ENCODE assay signal across 18 cellular contexts in genomic region chr10:31129880-31130405, GRCh38.
A peak's percentile ranks its signal among the peaks of the same experiment; 100 is the strongest.
DNase-seq lines count a peak whose midpoint lies in the region; ATAC-seq and TF ChIP-seq lines count a peak whose summit lies in the region.
"Had no signal": no experiment of that assay in that cellular context is flagged by ENCODE, and none has a peak within 500 bp of the region (broad histone marks: within the 10 kb centered on the region; RNA-seq: fewer than 3 reads in every experiment).

No MANE protein-coding gene starts in this region.

- H3K27ac Mint-ChIP-seq in activated CD4-positive, alpha-beta memory T cell treated with anti-CD3 and anti-CD28 coated beads for 36 hours = no peak overlapping the region
- H3K27ac Mint-ChIP-seq: B cell; CD4-positive, alpha-beta T cell had no signal

- no peaks in the 10 kb centered on the region for H3K27me3 ChIP-seq in AG04450 (ENCODE audit: control insufficient read depth, insufficient read depth, low read length)
- H3K27me3 ChIP-seq in ascending aorta = no peaks in the 10 kb centered on the region
- no peaks in the 10 kb centered on the region for H3K27me3 ChIP-seq in right atrium auricular region
- no peaks in the 10 kb centered on the region for H3K27me3 ChIP-seq in stomach smooth muscle (ENCODE audit: control insufficient read depth in 1 of 2, insufficient read depth in 2 of 2, low read length in 2 of 2)
- H3K27me3 ChIP-seq: MG63 had no signal

- H3K9ac ChIP-seq in stomach smooth muscle (ENCODE audit: low read length in 2 of 2) = no peak overlapping the region

- CTCF ChIA-PET in AG04450 (lab: Charles Lee) = interaction anchor here (0.6 kb wide), 2 partner anchors 62 to 924 kb away, joined by 3 read pairs; no protein-coding TSS in a partner anchor
- CTCF ChIA-PET in activated CD4-positive, alpha-beta memory T cell treated with anti-CD3 and anti-CD28 coated beads for 36 hours (lab: Charles Lee) = no interaction called here

- H3K4me3 Mint-ChIP-seq in activated CD4-positive, alpha-beta memory T cell treated with anti-CD3 and anti-CD28 coated beads for 36 hours = no peak overlapping the region
- H3K4me3 Mint-ChIP-seq: B cell; CD4-positive, alpha-beta T cell had no signal

- DNase-seq in AG04450 (ENCODE audit: low read depth, low spot score) = no peak
- peak in 1 of 2 donors; percentile 57 for DNase-seq in ascending aorta (ENCODE audit: low spot score in 2 of 2)
- DNase-seq in right atrium auricular region (ENCODE audit: low spot score) = peak; percentile 49
- no peak for DNase-seq in NCI-H1092 (lab: John Stamatoyannopoulos, UW)
- no peak for DNase-seq in NCI-H1417 (lab: John Stamatoyannopoulos, UW)
- no peak for DNase-seq in activated CD4-positive, alpha-beta memory T cell treated with anti-CD3 and anti-CD28 coated beads for 36 hours
- DNase-seq: ACHN; CD4-positive, alpha-beta T cell; DMS79; GDM1; NCI-H1930; NCI-H2171 had no signal

- POLR2A ChIA-PET in AG04450 (lab: Yijun Ruan, JAX) = interaction anchor here (0.6 to 2.0 kb wide), 5 partner anchors 9 to 113 kb away, joined by 4 to 6 read pairs (median 5); partner anchors contain the start of gene ZNF438
- POLR2A ChIA-PET in activated CD4-positive, alpha-beta memory T cell treated with anti-CD3 and anti-CD28 coated beads for 36 hours (lab: Charles Lee) = no interaction called here

- H3K27ac ChIP-seq in AG04450 (ENCODE audit: low read depth, low read length) (peak overlapping the region; percentile 22), ascending aorta (peak overlapping the region; percentile 62 to 96), right atrium auricular region (peak overlapping the region; percentile 3 to 7), stomach smooth muscle (ENCODE audit: low read length) (peak overlapping the region; percentile 37)

- no peak for ATAC-seq in GM19397 (IDR thresholded peaks at IDR 0.05; ENCODE audit: unreplicated experiment)
- ATAC-seq: HepG2, Panc1 had no signal

- no peaks in the 10 kb centered on the region for H3K9me3 ChIP-seq in AG04450 (ENCODE audit: control insufficient read depth, insufficient read depth, low read length)
- no peaks in the 10 kb centered on the region for H3K9me3 ChIP-seq in ascending aorta
- no peaks in the 10 kb centered on the region for H3K9me3 ChIP-seq in right atrium auricular region
- no peaks in the 10 kb centered on the region for H3K9me3 ChIP-seq in stomach smooth muscle (ENCODE audit: control insufficient read depth in 2 of 2, low read length in 2 of 2)
- H3K9me3 ChIP-seq: MG63 had no signal

- H3K36me3 ChIP-seq in ascending aorta = no peaks in the 10 kb centered on the region
- H3K36me3 ChIP-seq in right atrium auricular region = no peaks in the 10 kb centered on the region
- no peaks in the 10 kb centered on the region for H3K36me3 ChIP-seq in stomach smooth muscle (ENCODE audit: control insufficient read depth in 2 of 2, insufficient read depth in 2 of 2, low read length in 2 of 2)
- H3K36me3 ChIP-seq: MG63 had no signal

- no peak for TF ChIP-seq CTCF in AG04450 (IDR thresholded peaks at IDR 0.05; ENCODE audit: low read depth, low read length)
- no peak for TF ChIP-seq CTCF in ascending aorta (IDR thresholded peaks at IDR 0.05)
- no peak for TF ChIP-seq CTCF in right atrium auricular region (IDR thresholded peaks at IDR 0.05)

- no peaks in the 10 kb centered on the region for H3K27me3 Mint-ChIP-seq in activated CD4-positive, alpha-beta memory T cell treated with anti-CD3 and anti-CD28 coated beads for 36 hours
- H3K27me3 Mint-ChIP-seq: B cell; CD4-positive, alpha-beta T cell had no signal

- H3K9me3 Mint-ChIP-seq in activated CD4-positive, alpha-beta memory T cell treated with anti-CD3 and anti-CD28 coated beads for 36 hours = no peaks in the 10 kb centered on the region
- H3K9me3 Mint-ChIP-seq: CD4-positive, alpha-beta T cell had no signal

- H3K4me1 ChIP-seq in ascending aorta = peaks cover 3 to 24% of the 10 kb centered on the region in 2 donors
- H3K4me1 ChIP-seq in right atrium auricular region = peaks cover 0 to 24% of the 10 kb centered on the region in 2 donors
- peaks cover 36% of the 10 kb centered on the region for H3K4me1 ChIP-seq in stomach smooth muscle (ENCODE audit: control insufficient read depth, insufficient read depth, low read length)

- no peaks in the 10 kb centered on the region for H3K36me3 Mint-ChIP-seq in activated CD4-positive, alpha-beta memory T cell treated with anti-CD3 and anti-CD28 coated beads for 36 hours

- intact Hi-C loops in ascending aorta (cut with DNase I) = loop anchor here (5.0 to 10.0 kb wide), 2 partner anchors 132 to 345 kb away; no protein-coding TSS in a partner anchor
- intact Hi-C loops in activated CD4-positive, alpha-beta memory T cell treated with anti-CD3 and anti-CD28 coated beads for 36 hours (cut with micrococcal nuclease) = loop anchor here (5.0 to 10.0 kb wide), 4 partner anchors 45 to 472 kb away; partner anchors contain the start of gene ZNF438

- H3K4me1 Mint-ChIP-seq in activated CD4-positive, alpha-beta memory T cell treated with anti-CD3 and anti-CD28 coated beads for 36 hours (ENCODE audit: low read depth) = peaks cover 30% of the 10 kb centered on the region

- H3K4me3 ChIP-seq in AG04450 (ENCODE audit: low read depth, low read length) (no peak overlapping the region), ascending aorta (no peak overlapping the region), right atrium auricular region (no peak overlapping the region), stomach smooth muscle (ENCODE audit: low read length in 2 of 2) (no peak overlapping the region)
- H3K4me3 ChIP-seq: MG63 had no signal

Comparison
In these comparisons a context has a peak if more than half of its experiments do, and no peak if none do; other contexts are left out.
1. H3K27ac ChIP-seq: peak in every context shown above with its lines; median percentile 79 in ascending aorta; 37 in stomach smooth muscle; 22 in AG04450; 5 in right atrium auricular region.